In genomic region chr20:43438578-43439316, GRCh38 we compare ENCODE assay signal across 12 cellular contexts. TPM values are rescaled to one million over a fixed set of nuclear protein-coding genes. Genes with fewer than 3 reads are reported as not detected.
A peak's percentile ranks its signal among the peaks of the same experiment; 100 is the strongest.
DNase-seq lines count a peak whose midpoint lies in the region; ATAC-seq and TF ChIP-seq lines count a peak whose summit lies in the region.
"Had no signal": no experiment of that assay in that cellular context is flagged by ENCODE, and none has a peak within 500 bp of the region (broad histone marks: within the 10 kb centered on the region; RNA-seq: fewer than 3 reads in every experiment).

No MANE protein-coding gene starts in this region.

- H3K36me3 Mint-ChIP-seq in activated B cell treated with CpG ODN at 0.5 μM for 24 hours (ENCODE audit: low read depth): no peaks in the 10 kb centered on the region
- no peaks in the 10 kb centered on the region for H3K36me3 Mint-ChIP-seq in natural killer cell treated with Interleukin-12 subunit alpha and Interleukin-12 subunit beta and Interleukin-15 and Interleukin-18, amount 100 ng/mL, for 72 hours
- H3K36me3 Mint-ChIP-seq: CD14-positive monocyte had no signal

- POLR2A ChIA-PET in activated B cell treated with CpG ODN at 0.5 μM for 24 hours (lab: Charles Lee): no interaction called here

- ATAC-seq in GM18858 (IDR thresholded peaks at IDR 0.05; ENCODE audit: unreplicated experiment) (peak; percentile 77), GM21423 (IDR thresholded peaks at IDR 0.05; ENCODE audit: unreplicated experiment) (peak; percentile 88), HG03095 (IDR thresholded peaks at IDR 0.05; ENCODE audit: unreplicated experiment) (peak; percentile 86), activated B cell treated with CpG ODN at 0.5 μM for 24 hours (ENCODE audit: low read depth) (peak; percentile 64)
- no peak for ATAC-seq in natural killer cell treated with Interleukin-12 subunit alpha and Interleukin-12 subunit beta and Interleukin-15 and Interleukin-18, amount 100 ng/mL, for 72 hours

- CTCF ChIA-PET in activated B cell treated with CpG ODN at 0.5 μM for 24 hours (lab: Charles Lee): no interaction called here

- intact Hi-C loops in activated B cell treated with CpG ODN at 0.5 μM for 24 hours (cut with micrococcal nuclease): no loop called here

- peaks cover 8% of the 10 kb centered on the region for H3K27me3 Mint-ChIP-seq in activated B cell treated with CpG ODN at 0.5 μM for 24 hours
- H3K27me3 Mint-ChIP-seq in natural killer cell treated with Interleukin-12 subunit alpha and Interleukin-12 subunit beta and Interleukin-15 and Interleukin-18, amount 100 ng/mL, for 72 hours: peaks cover 3 to 24% of the 10 kb centered on the region in 2 donors

- H3K27ac Mint-ChIP-seq in activated B cell treated with CpG ODN at 0.5 μM for 24 hours: peak overlapping the region; percentile 8
- H3K27ac Mint-ChIP-seq in natural killer cell treated with Interleukin-12 subunit alpha and Interleukin-12 subunit beta and Interleukin-15 and Interleukin-18, amount 100 ng/mL, for 72 hours: no peak overlapping the region
- H3K27ac Mint-ChIP-seq: CD14-positive monocyte had no signal

- H3K4me1 Mint-ChIP-seq in activated B cell treated with CpG ODN at 0.5 μM for 24 hours: peaks cover 16% of the 10 kb centered on the region
- H3K4me1 Mint-ChIP-seq in natural killer cell treated with Interleukin-12 subunit alpha and Interleukin-12 subunit beta and Interleukin-15 and Interleukin-18, amount 100 ng/mL, for 72 hours (ENCODE audit: low read depth in 2 of 2): no peaks in the 10 kb centered on the region
- H3K4me1 Mint-ChIP-seq: CD14-positive monocyte had no signal

- peaks cover 5% of the 10 kb centered on the region for H3K9me3 Mint-ChIP-seq in activated B cell treated with CpG ODN at 0.5 μM for 24 hours
- H3K9me3 Mint-ChIP-seq in natural killer cell treated with Interleukin-12 subunit alpha and Interleukin-12 subunit beta and Interleukin-15 and Interleukin-18, amount 100 ng/mL, for 72 hours: no peaks in the 10 kb centered on the region

- no peak for DNase-seq in activated B cell treated with CpG ODN at 0.5 μM for 24 hours
- no peak for DNase-seq in kidney tubule cell (ENCODE audit: low spot score)
- no peak for DNase-seq in activated CD4-positive, alpha-beta T cell treated with anti-CD3 and anti-CD28 coated beads for 1 hour
- no peak for DNase-seq in natural killer cell treated with Interleukin-12 subunit alpha and Interleukin-12 subunit beta and Interleukin-15 and Interleukin-18, amount 100 ng/mL, for 72 hours (ENCODE audit: low spot score)
- no peak for DNase-seq in glomerular visceral epithelial cell (ENCODE audit: extremely low spot score)
- DNase-seq: NCI-H2171; stimulated activated CD8-positive, alpha-beta memory T cell treated with anti-CD3 and anti-CD28 coated beads, Interleukin-4, amount 100 ng/mL, for 48 hours; T1000 had no signal

- TF ChIP-seq CTCF in activated B cell treated with CpG ODN at 0.5 μM for 24 hours (IDR thresholded peaks at IDR 0.05): no peak

- peak overlapping the region; percentile 9 for H3K4me3 Mint-ChIP-seq in activated B cell treated with CpG ODN at 0.5 μM for 24 hours
- no peak overlapping the region for H3K4me3 Mint-ChIP-seq in natural killer cell treated with Interleukin-12 subunit alpha and Interleukin-12 subunit beta and Interleukin-15 and Interleukin-18, amount 100 ng/mL, for 72 hours
- H3K4me3 Mint-ChIP-seq: CD14-positive monocyte had no signal

RNA-seq across cellular contexts. Expression of gene SRSF6, which starts 18.9 kb away (rescaled TPM):
- total RNA-seq in activated B cell treated with CpG ODN at 0.5 μM for 24 hours: 172 and 192 TPM in 2 replicates
- total RNA-seq in natural killer cell treated with Interleukin-12 subunit alpha and Interleukin-12 subunit beta and Interleukin-15 and Interleukin-18, amount 100 ng/mL, for 72 hours: 100 to 1,000 TPM; 153 to 164 TPM

Comparison
In these comparisons a context has a peak if more than half of its experiments do, and no peak if none do; other contexts are left out.
1. ATAC-seq: peak in GM18858 (single experiment), GM21423 (single experiment), HG03095 (single experiment) and activated B cell treated with CpG ODN at 0.5 μM for 24 hours (single experiment); none in natural killer cell treated with Interleukin-12 subunit alpha and Interleukin-12 subunit beta and Interleukin-15 and Interleukin-18, amount 100 ng/mL, for 72 hours (0 of 2).